ENCODE assay signal across 22 cellular contexts in the genomic region with DNA sequence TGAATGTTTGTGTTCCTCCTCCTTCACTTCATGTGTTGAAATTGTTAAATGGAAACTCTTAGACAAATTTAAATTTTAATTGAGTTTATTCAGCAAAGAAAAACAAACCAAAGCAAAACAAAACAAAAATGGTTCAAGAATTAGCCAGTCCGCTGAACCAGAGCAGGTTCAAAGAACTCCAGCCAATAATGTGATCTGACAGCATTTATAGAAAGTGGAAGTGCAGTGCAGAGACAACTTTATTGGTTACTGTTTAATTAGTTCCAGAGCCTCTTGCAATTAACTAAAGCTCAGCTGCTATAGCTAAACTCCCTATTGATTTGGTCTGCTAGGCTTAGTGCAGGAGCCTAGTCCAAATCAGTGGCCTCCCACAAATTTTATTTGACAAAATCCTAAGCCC.
DNase-seq lines count a peak whose midpoint lies in the region; FAIRE-seq and TF ChIP-seq lines count a peak whose summit lies in the region.
"Had no signal": no experiment of that assay in that cellular context is flagged by ENCODE, and none has a peak within 500 bp of the region (broad histone marks: within the 10 kb centered on the region; RNA-seq: fewer than 3 reads in every experiment).

No MANE protein-coding gene starts in this region.

- no peaks in the 10 kb centered on the region for H4K20me1 ChIP-seq in MM.1S (ENCODE audit: insufficient read depth, low read length)

- H3F3A ChIP-seq in MM.1S (ENCODE audit: insufficient read depth, low read length) = no peaks in the 10 kb centered on the region

- H3K27me3 ChIP-seq in transverse colon = no peaks in the 10 kb centered on the region
- H3K27me3 ChIP-seq in MM.1S (replicated peaks; ENCODE audit: insufficient read depth, low read length) = no peaks in the 10 kb centered on the region
- H3K27me3 ChIP-seq: BE2C had no signal

- no peaks in the 10 kb centered on the region for H3K9me2 ChIP-seq in MM.1S (replicated peaks; ENCODE audit: insufficient read depth, low read length)

- TF ChIP-seq CTCF in transverse colon (IDR thresholded peaks at IDR 0.05) (no peak), MM.1S (IDR thresholded peaks at IDR 0.05; ENCODE audit: low read length) (no peak)

- 67 to 77% methylated on average over 1 of the region's 1 CpG for WGBS in transverse colon (ENCODE audit: low coverage in 1 of 2), 2 donors

- H3K79me2 ChIP-seq in MM.1S (ENCODE audit: low read length) = no peaks in the 10 kb centered on the region

- H3K27ac ChIP-seq in transverse colon (no peak overlapping the region), MM.1S (ENCODE audit: low read length) (no peak overlapping the region)

- no peak overlapping the region for H3K4me2 ChIP-seq in MM.1S (ENCODE audit: low read depth, low read length)

- DNase-seq in left kidney (ENCODE audit: low read depth, low spot score) (peak; percentile 36), retina (peak; percentile 60), activated gamma-delta T cell treated with Interleukin-2 at 50 U/mL for 16 hours (no peak), transverse colon (no peak), MM.1S (no peak)
- DNase-seq: ACHN; BE2C; C1 segment of cervical spinal cord; CD4-positive, CD25-positive, alpha-beta regulatory T cell; CD8-positive, alpha-beta memory T cell; COR-L47; DMS 273 treated with DMSO at 0.1 percent for 48 hours; DMS53; DND-41; EL; GOT3; H7; HFFc6 had no signal

- no peak overlapping the region for H2AFZ ChIP-seq in MM.1S (ENCODE audit: low read length)

- in situ Hi-C loops in transverse colon (cut with MboI; ENCODE audit: low pct_ligation_motif_present in 1 of 4, low pct_unique_long_range_greater_than_20kb in 1 of 4, low sequenced_read_pairs in 3 of 4) = no loop called here

- no peak for TF ChIP-seq EP300 in transverse colon (IDR thresholded peaks at IDR 0.05; ENCODE audit: low read depth)

- no peaks in the 10 kb centered on the region for H3K9me3 ChIP-seq in transverse colon
- no peaks in the 10 kb centered on the region for H3K9me3 ChIP-seq in MM.1S (replicated peaks; ENCODE audit: insufficient read depth, low read length)
- H3K9me3 ChIP-seq: BE2C had no signal

- intact Hi-C loops in transverse colon (cut with DNase I; ENCODE audit: low total_unique reads) = no loop called here

- H3K9ac ChIP-seq in MM.1S (ENCODE audit: low read length) = no peak overlapping the region

- H3K36me3 ChIP-seq in transverse colon (no peaks in the 10 kb centered on the region), MM.1S (replicated peaks; ENCODE audit: insufficient read depth, low read length) (no peaks in the 10 kb centered on the region)
- H3K36me3 ChIP-seq: BE2C had no signal

- no peaks in the 10 kb centered on the region for H3K4me1 ChIP-seq in transverse colon
- no peaks in the 10 kb centered on the region for H3K4me1 ChIP-seq in MM.1S (ENCODE audit: low read length)
- H3K4me1 ChIP-seq: BE2C had no signal

- H3K4me3 ChIP-seq in transverse colon = no peak overlapping the region
- H3K4me3 ChIP-seq in MM.1S (ENCODE audit: low read length) = no peak overlapping the region
- H3K4me3 ChIP-seq: GM12878 had no signal

- TF ChIP-seq POLR2A in transverse colon (IDR thresholded peaks at IDR 0.05) = no peak

- FAIRE-seq in endometrium (lab: Jason Lieb, UNC) = peak; percentile 94
- FAIRE-seq: A204.1, GM12878, HTR-8/SVneo had no signal

Comparison
In these comparisons a context has a peak if more than half of its experiments do, and no peak if none do; other contexts are left out.
1. DNase-seq: peak in left kidney (single experiment) and retina (single experiment); none in activated gamma-delta T cell treated with Interleukin-2 at 50 U/mL for 16 hours (single experiment), transverse colon (single experiment) and MM.1S (single experiment).